11 cellular contexts compared by ENCODE assay signal in the genomic region with DNA sequence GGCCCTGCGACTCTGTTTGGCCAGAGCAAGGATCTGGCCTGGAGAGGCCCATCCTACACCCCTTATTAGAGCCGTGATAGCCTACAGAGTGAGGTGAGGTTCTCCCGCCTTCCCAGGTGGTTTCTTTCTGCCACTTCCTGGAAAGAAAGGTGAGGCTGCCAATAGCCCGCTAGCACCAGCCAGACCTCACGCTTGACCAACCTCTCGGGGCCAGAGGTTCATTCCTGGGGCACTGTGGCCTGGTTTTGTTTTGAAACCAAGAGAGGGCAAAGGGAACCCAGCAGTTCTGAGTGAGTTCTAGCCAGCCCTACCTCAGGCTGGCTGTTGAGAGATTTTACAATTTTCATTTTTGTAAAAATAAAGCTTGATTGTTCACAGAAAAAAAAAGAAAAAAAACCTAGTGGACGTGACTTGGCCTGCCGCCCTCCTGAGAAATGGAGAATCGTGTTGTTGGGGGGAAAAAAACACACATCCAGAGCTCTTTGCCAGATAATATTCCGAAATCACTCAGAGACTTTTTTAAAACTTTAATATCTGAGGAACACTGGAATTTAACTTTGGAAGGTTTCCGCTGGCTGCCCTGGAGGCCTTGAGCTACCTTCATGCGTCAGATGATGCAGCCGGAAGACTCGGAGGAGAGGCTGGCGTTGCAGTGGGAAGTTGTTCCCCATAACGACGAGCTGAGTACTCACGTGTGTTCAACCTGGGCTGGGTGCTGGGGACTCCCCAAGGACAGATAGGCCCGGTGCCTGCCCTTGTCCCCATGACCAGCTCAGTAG.
DNase-seq lines count a peak whose midpoint lies in the region; ATAC-seq and TF ChIP-seq lines count a peak whose summit lies in the region.
"Had no signal": no experiment of that assay in that cellular context is flagged by ENCODE, and none has a peak within 500 bp of the region (broad histone marks: within the 10 kb centered on the region; RNA-seq: fewer than 3 reads in every experiment).

No MANE protein-coding gene starts in this region.

- H3K36me3 Mint-ChIP-seq in WTC11: peaks cover 30% of the 10 kb centered on the region
- peaks cover 60% of the 10 kb centered on the region for H3K36me3 Mint-ChIP-seq in stimulated activated effector memory CD8-positive, alpha-beta T cell treated with anti-CD3 and anti-CD28 coated beads, Interleukin-12 subunit alpha, Interleukin-12 subunit beta, amount 100 ng/mL, for 72 hours

- no peaks in the 10 kb centered on the region for H3K27me3 Mint-ChIP-seq in WTC11 (ENCODE audit: low read depth)
- H3K27me3 Mint-ChIP-seq: CD4-positive, alpha-beta T cell had no signal

- no peaks in the 10 kb centered on the region for H3K9me3 Mint-ChIP-seq in WTC11
- H3K9me3 Mint-ChIP-seq in stimulated activated effector memory CD8-positive, alpha-beta T cell treated with anti-CD3 and anti-CD28 coated beads, Interleukin-12 subunit alpha, Interleukin-12 subunit beta, amount 100 ng/mL, for 72 hours: no peaks in the 10 kb centered on the region
- H3K9me3 Mint-ChIP-seq: activated T-helper 2 cell treated with anti-CD3 and anti-CD28 coated beads, Interferon-gamma antibody, Interleukin-2, Interleukin-4, amounts not matched to agents 10 μg/mL and 5 μg/mL and 100 μg/mL, durations not matched to agents 14 hours and 24 hours and 36 hours; CD4-positive, alpha-beta T cell had no signal

- no peak for TF ChIP-seq CTCF in WTC11 (IDR thresholded peaks at IDR 0.05)

- peaks cover 51% of the 10 kb centered on the region for H3K4me1 Mint-ChIP-seq in WTC11
- H3K4me1 Mint-ChIP-seq in stimulated activated effector memory CD8-positive, alpha-beta T cell treated with anti-CD3 and anti-CD28 coated beads, Interleukin-12 subunit alpha, Interleukin-12 subunit beta, amount 100 ng/mL, for 72 hours: peaks cover 21% of the 10 kb centered on the region

- ATAC-seq in WTC11: no peak
- ATAC-seq in stimulated activated effector memory CD8-positive, alpha-beta T cell treated with anti-CD3 and anti-CD28 coated beads, Interleukin-12 subunit alpha, Interleukin-12 subunit beta, amount 100 ng/mL, for 72 hours: no peak

- DNase-seq in DMS53 (lab: John Stamatoyannopoulos, UW) (peak; percentile 15), DMS53 treated with DMSO at 0.1 percent for 48 hours (lab: John Stamatoyannopoulos, UW; ENCODE audit: unreplicated experiment) (no peak), WTC11 (ENCODE audit: low spot score) (no peak), kidney glomerular epithelial cell (lab: John Stamatoyannopoulos, UW) (peak; percentile 35), NCI-H1694 (lab: John Stamatoyannopoulos, UW) (no peak), DMS79 treated with DMSO at 0.1 percent for 48 hours (lab: John Stamatoyannopoulos, UW) (no peak), NCI-H1105 treated with DMSO at 0.1 percent for 48 hours (lab: John Stamatoyannopoulos, UW) (no peak)
- no peak for DNase-seq in stimulated activated effector memory CD8-positive, alpha-beta T cell treated with anti-CD3 and anti-CD28 coated beads, Interleukin-12 subunit alpha, Interleukin-12 subunit beta, amount 100 ng/mL, for 72 hours (ENCODE audit: low spot score in 2 of 2)
- DNase-seq: GF-D8 had no signal

- no peak overlapping the region for H3K4me3 Mint-ChIP-seq in WTC11
- H3K4me3 Mint-ChIP-seq in stimulated activated effector memory CD8-positive, alpha-beta T cell treated with anti-CD3 and anti-CD28 coated beads, Interleukin-12 subunit alpha, Interleukin-12 subunit beta, amount 100 ng/mL, for 72 hours: peak overlapping the region; percentile 22
- H3K4me3 Mint-ChIP-seq: CD4-positive, alpha-beta T cell had no signal

- CTCF ChIA-PET in WTC11 (lab: Charles Lee): interaction anchor here (0.7 to 2.4 kb wide), 5 partner anchors 17 to 305 kb away, joined by 3 to 12 read pairs (median 4); no protein-coding TSS in a partner anchor

- POLR2A ChIA-PET in WTC11 (lab: Charles Lee): no interaction called here

- peak overlapping the region; percentile 60; the same call in 1 of the 2 replicates for H3K27ac Mint-ChIP-seq in WTC11
- peak overlapping the region; percentile 77 for H3K27ac Mint-ChIP-seq in stimulated activated effector memory CD8-positive, alpha-beta T cell treated with anti-CD3 and anti-CD28 coated beads, Interleukin-12 subunit alpha, Interleukin-12 subunit beta, amount 100 ng/mL, for 72 hours
- H3K27ac Mint-ChIP-seq: activated T-helper 2 cell treated with anti-CD3 and anti-CD28 coated beads, Interferon-gamma antibody, Interleukin-2, Interleukin-4, amounts not matched to agents 10 μg/mL and 5 μg/mL and 100 μg/mL, durations not matched to agents 14 hours and 24 hours and 36 hours had no signal

TF ChIP-seq in WTC11, 78 proteins besides CTCF, POLR2A, EP300 and RAD21:
- no peak for TF ChIP-seq ZNF121 (CRISPR knock-in tag; IDR thresholded peaks at IDR 0.05)
- TF ChIP-seq, protein P1, sequence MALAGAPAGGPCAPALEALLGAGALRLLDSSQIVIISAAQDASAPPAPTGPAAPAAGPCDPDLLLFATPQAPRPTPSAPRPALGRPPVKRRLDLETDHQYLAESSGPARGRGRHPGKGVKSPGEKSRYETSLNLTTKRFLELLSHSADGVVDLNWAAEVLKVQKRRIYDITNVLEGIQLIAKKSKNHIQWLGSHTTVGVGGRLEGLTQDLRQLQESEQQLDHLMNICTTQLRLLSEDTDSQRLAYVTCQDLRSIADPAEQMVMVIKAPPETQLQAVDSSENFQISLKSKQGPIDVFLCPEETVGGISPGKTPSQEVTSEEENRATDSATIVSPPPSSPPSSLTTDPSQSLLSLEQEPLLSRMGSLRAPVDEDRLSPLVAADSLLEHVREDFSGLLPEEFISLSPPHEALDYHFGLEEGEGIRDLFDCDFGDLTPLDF (CRISPR knock-in tag; IDR thresholded peaks at IDR 0.05): no peak
- TF ChIP-seq, protein P2, sequence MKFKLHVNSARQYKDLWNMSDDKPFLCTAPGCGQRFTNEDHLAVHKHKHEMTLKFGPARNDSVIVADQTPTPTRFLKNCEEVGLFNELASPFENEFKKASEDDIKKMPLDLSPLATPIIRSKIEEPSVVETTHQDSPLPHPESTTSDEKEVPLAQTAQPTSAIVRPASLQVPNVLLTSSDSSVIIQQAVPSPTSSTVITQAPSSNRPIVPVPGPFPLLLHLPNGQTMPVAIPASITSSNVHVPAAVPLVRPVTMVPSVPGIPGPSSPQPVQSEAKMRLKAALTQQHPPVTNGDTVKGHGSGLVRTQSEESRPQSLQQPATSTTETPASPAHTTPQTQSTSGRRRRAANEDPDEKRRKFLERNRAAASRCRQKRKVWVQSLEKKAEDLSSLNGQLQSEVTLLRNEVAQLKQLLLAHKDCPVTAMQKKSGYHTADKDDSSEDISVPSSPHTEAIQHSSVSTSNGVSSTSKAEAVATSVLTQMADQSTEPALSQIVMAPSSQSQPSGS (CRISPR knock-in tag; IDR thresholded peaks at IDR 0.05; ENCODE audit: borderline replicate concordance, low read depth): no peak
- no peak for TF ChIP-seq FOXK1 (CRISPR knock-in tag; IDR thresholded peaks at IDR 0.05)
- no peak for TF ChIP-seq SOX15 (CRISPR knock-in tag; IDR thresholded peaks at IDR 0.05)

Comparison
In these comparisons a context has a peak if more than half of its experiments do, and no peak if none do; other contexts are left out.
1. DNase-seq: peak in DMS53 (single experiment) and kidney glomerular epithelial cell (single experiment); none in DMS53 treated with DMSO at 0.1 percent for 48 hours (single experiment), WTC11 (single experiment), stimulated activated effector memory CD8-positive, alpha-beta T cell treated with anti-CD3 and anti-CD28 coated beads, Interleukin-12 subunit alpha, Interleukin-12 subunit beta, amount 100 ng/mL, for 72 hours (0 of 2), NCI-H1694 (single experiment), DMS79 treated with DMSO at 0.1 percent for 48 hours (single experiment) and NCI-H1105 treated with DMSO at 0.1 percent for 48 hours (single experiment).